Comparison of ENCODE assay signal across 11 cellular contexts in the genomic region with DNA sequence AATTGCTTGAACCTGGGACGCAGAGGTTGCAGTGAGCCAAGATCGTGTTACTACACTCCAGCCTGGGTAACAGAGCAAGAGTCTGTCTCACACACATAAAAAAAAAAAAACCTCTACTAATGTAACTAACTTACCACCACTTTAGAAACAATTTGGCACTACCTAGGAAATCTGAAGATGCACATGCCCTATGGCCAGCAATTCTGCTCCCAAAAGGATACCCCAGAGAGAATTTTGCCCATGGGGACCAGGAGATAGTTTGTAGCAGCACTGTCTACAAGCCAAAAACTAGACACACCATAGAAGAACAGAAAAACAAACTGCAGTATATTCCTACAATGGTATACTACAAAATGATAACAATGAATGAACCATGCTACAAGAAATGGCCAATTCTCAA.
"Had no signal": no experiment of that assay in that cellular context is flagged by ENCODE, and none has a peak within 500 bp of the region (broad histone marks: within the 10 kb centered on the region; RNA-seq: fewer than 3 reads in every experiment).

No MANE protein-coding gene starts in this region.

- FAIRE-seq: H1, H54 had no signal

- DNase-seq: GM23248, GOT3, H7, H9, HCEC 1CT, HFFc6 had no signal

- ATAC-seq: GM23338, HCT116 had no signal

- H3K27ac Mint-ChIP-seq: GM23338, H9, HFFc6 had no signal

- H3K4me3 Mint-ChIP-seq: GM23338, H9, HFFc6 had no signal

- H3K4me3 ChIP-seq: GM23248, GM23338, HAP-1 had no signal

- H3K9me3 ChIP-seq: HAP-1 had no signal

- H3K27ac ChIP-seq: GM23248 had no signal

- H3K9me3 Mint-ChIP-seq: GM23338, H9, HFFc6 had no signal
